In genomic region chr16:31221357-31222160, GRCh38 we compare ENCODE assay signal across 1 cellular context.
TF ChIP-seq lines count a peak whose summit lies in the region.

No MANE protein-coding gene starts in this region.

TF ChIP-seq in HEK293T, 16 proteins besides CTCF, POLR2A, EP300 and RAD21 (continued from another document):
- TF ChIP-seq, protein P1, sequence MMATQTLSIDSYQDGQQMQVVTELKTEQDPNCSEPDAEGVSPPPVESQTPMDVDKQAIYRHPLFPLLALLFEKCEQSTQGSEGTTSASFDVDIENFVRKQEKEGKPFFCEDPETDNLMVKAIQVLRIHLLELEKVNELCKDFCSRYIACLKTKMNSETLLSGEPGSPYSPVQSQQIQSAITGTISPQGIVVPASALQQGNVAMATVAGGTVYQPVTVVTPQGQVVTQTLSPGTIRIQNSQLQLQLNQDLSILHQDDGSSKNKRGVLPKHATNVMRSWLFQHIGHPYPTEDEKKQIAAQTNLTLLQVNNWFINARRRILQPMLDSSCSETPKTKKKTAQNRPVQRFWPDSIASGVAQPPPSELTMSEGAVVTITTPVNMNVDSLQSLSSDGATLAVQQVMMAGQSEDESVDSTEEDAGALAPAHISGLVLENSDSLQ (IDR thresholded peaks at IDR 0.05), result no peak
- TF ChIP-seq FOXK2 (IDR thresholded peaks at IDR 0.05) (no peak), SP1 (IDR thresholded peaks at IDR 0.05) (no peak), BHLHE40 (IDR thresholded peaks at IDR 0.05; ENCODE audit: borderline replicate concordance) (no peak), ELF4 (IDR thresholded peaks at IDR 0.05) (no peak), ZNF384 (IDR thresholded peaks at IDR 0.05) (no peak), FOXA1 (IDR thresholded peaks at IDR 0.05) (no peak), ARNT (IDR thresholded peaks at IDR 0.05) (no peak)
